Comparison of ENCODE assay signal across 13 cellular contexts in genomic region chr18:74806073-74806472, GRCh38.
DNase-seq lines count a peak whose midpoint lies in the region; ATAC-seq, FAIRE-seq and TF ChIP-seq lines count a peak whose summit lies in the region.
"Had no signal": no experiment of that assay in that cellular context is flagged by ENCODE, and none has a peak within 500 bp of the region (broad histone marks: within the 10 kb centered on the region; RNA-seq: fewer than 3 reads in every experiment).

No MANE protein-coding gene starts in this region.

- no peak for TF ChIP-seq CTCF in heart left ventricle (IDR thresholded peaks at IDR 0.05)
- TF ChIP-seq CTCF in left ventricle myocardium inferior (IDR thresholded peaks at IDR 0.05; ENCODE audit: borderline replicate concordance): no peak
- TF ChIP-seq CTCF in GM12878 (IDR thresholded peaks at IDR 0.05 in 2 of 3, conservative IDR thresholded peaks at IDR 0.05 in 1 of 3; ENCODE audit: control insufficient read depth in 2 of 3, extremely low read depth in 1 of 3, insufficient read depth in 1 of 3, low read depth in 3 of 3, low read length in 3 of 3): no peak
- no peak for TF ChIP-seq CTCF in CD8-positive, alpha-beta T cell (IDR thresholded peaks at IDR 0.05)

- peaks cover 19% of the 10 kb centered on the region for H3K36me3 Mint-ChIP-seq in T-cell
- peaks cover 24% of the 10 kb centered on the region for H3K36me3 Mint-ChIP-seq in CD8-positive, alpha-beta T cell
- H3K36me3 Mint-ChIP-seq: activated naive CD8-positive, alpha-beta T cell treated with anti-CD3 and anti-CD28 coated beads, Interleukin-2, amount 10 ng/mL, durations not matched to agents 7 days and 5 days had no signal

- DNase-seq in heart left ventricle: no peak
- no peak for DNase-seq in left ventricle myocardium inferior
- DNase-seq in GM12878 (ENCODE audit: low read depth, low spot score): no peak
- DNase-seq in left colon: peak; percentile 60 to 73
- DNase-seq in T-cell: no peak
- DNase-seq in CD8-positive, alpha-beta T cell: no peak
- DNase-seq in NCI-H1092 treated with DMSO at 0.1 percent for 48 hours (lab: John Stamatoyannopoulos, UW): no peak
- DNase-seq: activated naive CD8-positive, alpha-beta T cell treated with anti-CD3 and anti-CD28 coated beads, Interleukin-2, amount 10 ng/mL, durations not matched to agents 7 days and 5 days; gastrocnemius medialis; spleen; tibial artery had no signal

- H3K27ac ChIP-seq in heart left ventricle: no peak overlapping the region
- H3K27ac ChIP-seq in left ventricle myocardium inferior (replicated peaks): no peak overlapping the region
- H3K27ac ChIP-seq in GM12878 (ENCODE audit: control insufficient read depth, insufficient read depth): peak overlapping the region; percentile 82
- H3K27ac ChIP-seq in CD8-positive, alpha-beta T cell (ENCODE audit: low read depth, low read length): no peak overlapping the region
- H3K27ac ChIP-seq: neutrophil, tibial artery had no signal

- TF ChIP-seq RAD21 in GM12878 (IDR thresholded peaks at IDR 0.05; ENCODE audit: insufficient read depth, low read depth, low read length): no peak

- CTCF ChIA-PET in GM12878 (lab: Yijun Ruan, JAX): interaction anchor here (1.1 to 1.6 kb wide), 3 partner anchors 10 to 63 kb away, joined by 3 to 7 read pairs (median 3); no protein-coding TSS in a partner anchor
- CTCF ChIA-PET in T-cell (lab: Charles Lee): interaction anchor here in 1 of 2 donors (0.6 kb wide), 1 partner anchor 40 kb away, joined by 3 read pairs; no protein-coding TSS in a partner anchor
- CTCF ChIA-PET in CD8-positive, alpha-beta T cell (lab: Charles Lee): no interaction called here

- intact Hi-C loops in heart left ventricle (cut with DNase I): loop anchor here in 1 of 10 donors (10.0 kb wide), 1 partner anchor 111 kb away; no protein-coding TSS in a partner anchor
- intact Hi-C loops in left ventricle myocardium inferior (cut with micrococcal nuclease): no loop called here
- intact Hi-C loops in GM12878 (cut with micrococcal nuclease; ENCODE audit: unreplicated experiment): loop anchor here (5.0 kb wide), 2 partner anchors 66 to 129 kb away; no protein-coding TSS in a partner anchor
- intact Hi-C loops in left colon (cut with DNase I, micrococcal nuclease): no loop called here
- intact Hi-C loops in CD8-positive, alpha-beta T cell (cut with DNase I, micrococcal nuclease): loop anchor here in 1 of 2 experiments (1.0 kb wide), 1 partner anchor 29 kb away; no protein-coding TSS in a partner anchor

- H3K27ac Mint-ChIP-seq in T-cell: no peak overlapping the region
- H3K27ac Mint-ChIP-seq in CD8-positive, alpha-beta T cell: no peak overlapping the region
- H3K27ac Mint-ChIP-seq: activated naive CD8-positive, alpha-beta T cell treated with anti-CD3 and anti-CD28 coated beads, Interleukin-2, amount 10 ng/mL, durations not matched to agents 7 days and 5 days had no signal

- FAIRE-seq in GM12878 (lab: Jason Lieb, UNC): no peak

- H4K20me1 ChIP-seq in GM12878 (ENCODE audit: control insufficient read depth, insufficient read depth): no peaks in the 10 kb centered on the region

- no TSS peak for BruUV-seq in GM12878 (replicated peaks; lab: Mats Ljungman, UMichigan)

- in situ Hi-C loops in GM12878 (cut with MboI): no loop called here

- H3K9ac ChIP-seq in GM12878 (ENCODE audit: control insufficient read depth, insufficient read depth, low read length): peak overlapping the region; percentile 34; the same call in 1 of the 2 replicates

- no peaks in the 10 kb centered on the region for H3K27me3 ChIP-seq in heart left ventricle
- no peaks in the 10 kb centered on the region for H3K27me3 ChIP-seq in left ventricle myocardium inferior (ENCODE audit: low read depth)
- H3K27me3 ChIP-seq in GM12878 (replicated peaks in 1 of 2; ENCODE audit: control insufficient read depth in 2 of 2, insufficient read depth in 2 of 2, low read length in 1 of 2): no peaks in the 10 kb centered on the region
- H3K27me3 ChIP-seq in CD8-positive, alpha-beta T cell (ENCODE audit: insufficient read depth, low read length): no peaks in the 10 kb centered on the region
- H3K27me3 ChIP-seq: gastrocnemius medialis, neutrophil, spleen, tibial artery had no signal

- no peak overlapping the region for H3K4me3 Mint-ChIP-seq in T-cell
- H3K4me3 Mint-ChIP-seq in CD8-positive, alpha-beta T cell: no peak overlapping the region
- H3K4me3 Mint-ChIP-seq: activated naive CD8-positive, alpha-beta T cell treated with anti-CD3 and anti-CD28 coated beads, Interleukin-2, amount 10 ng/mL, durations not matched to agents 7 days and 5 days had no signal

- H3K79me2 ChIP-seq in GM12878 (ENCODE audit: control insufficient read depth, insufficient read depth, low read length): no peaks in the 10 kb centered on the region

- peaks cover 0 to 5% (median 0%) of the 10 kb centered on the region in 3 donors for H3K4me1 Mint-ChIP-seq in T-cell
- no peaks in the 10 kb centered on the region for H3K4me1 Mint-ChIP-seq in CD8-positive, alpha-beta T cell (ENCODE audit: low read depth)

- H3K9me3 ChIP-seq in heart left ventricle (no peaks in the 10 kb centered on the region), left ventricle myocardium inferior (replicated peaks) (no peaks in the 10 kb centered on the region), GM12878 (replicated peaks; ENCODE audit: control insufficient read depth, insufficient read depth, low read length) (no peaks in the 10 kb centered on the region)
- no peaks in the 10 kb centered on the region for H3K9me3 ChIP-seq in CD8-positive, alpha-beta T cell (ENCODE audit: low read length)
- H3K9me3 ChIP-seq: gastrocnemius medialis, neutrophil, spleen, tibial artery had no signal

- ATAC-seq in heart left ventricle (peak in 3 of 4 donors; percentile 38 to 47 (median 40)), GM12878 (no peak; the same call in 2 of the 3 replicates), left colon (peak; percentile 99), T-cell (replicated peaks in 1 of 4) (no peak), GM19324 (IDR thresholded peaks at IDR 0.05; ENCODE audit: low FRiP score, unreplicated experiment) (no peak)
- no peak for ATAC-seq in CD8-positive, alpha-beta T cell

- H2AFZ ChIP-seq in GM12878 (ENCODE audit: control insufficient read depth, low read depth, low read length): peak overlapping the region; percentile 67

- WGBS in heart left ventricle, 4 donors: 72 to 80% (median 78%) methylated on average over 6 of the region's 6 CpGs
- over 99% methylated on average over 6 of the region's 6 CpGs for WGBS in GM12878 (ENCODE audit: insufficient coverage, insufficient replicate concordance, low lambda C conversion rate, missing lambda C conversion rate)

- no peak for TF ChIP-seq EP300 in GM12878 (IDR thresholded peaks at IDR 0.05; ENCODE audit: borderline replicate concordance in 1 of 2, control insufficient read depth in 1 of 2, low read depth in 2 of 2, low read length in 2 of 2)

- no peaks in the 10 kb centered on the region for H3K27me3 Mint-ChIP-seq in T-cell
- H3K27me3 Mint-ChIP-seq in CD8-positive, alpha-beta T cell (ENCODE audit: low read depth): no peaks in the 10 kb centered on the region
- H3K27me3 Mint-ChIP-seq: activated naive CD8-positive, alpha-beta T cell treated with anti-CD3 and anti-CD28 coated beads, Interleukin-2, amount 10 ng/mL, durations not matched to agents 7 days and 5 days had no signal

- H3K36me3 ChIP-seq in heart left ventricle (no peaks in the 10 kb centered on the region), left ventricle myocardium inferior (no peaks in the 10 kb centered on the region), GM12878 (ENCODE audit: control insufficient read depth in 2 of 2, insufficient read depth in 2 of 2, low read length in 1 of 2) (no peaks in the 10 kb centered on the region)
- no peaks in the 10 kb centered on the region for H3K36me3 ChIP-seq in CD8-positive, alpha-beta T cell (ENCODE audit: insufficient read depth, low read length)
- H3K36me3 ChIP-seq: gastrocnemius medialis, neutrophil, spleen, tibial artery had no signal

- POLR2A ChIA-PET in GM12878 (lab: Charles Lee) (interaction anchor here (1.9 kb wide), 1 partner anchor 9 kb away, joined by 13 read pairs; no protein-coding TSS in a partner anchor), T-cell (lab: Charles Lee) (no interaction called here)
- POLR2A ChIA-PET in CD8-positive, alpha-beta T cell (lab: Charles Lee): no interaction called here

- TF ChIP-seq POLR2A in heart left ventricle (IDR thresholded peaks at IDR 0.05): no peak
- no peak for TF ChIP-seq POLR2A in GM12878 (IDR thresholded peaks at IDR 0.05; ENCODE audit: low read depth, low read length)

- H3K4me2 ChIP-seq in GM12878 (ENCODE audit: control insufficient read depth, insufficient read depth): peak overlapping the region; percentile 91

- SMC1A ChIA-PET in GM12878 (lab: Charles Lee; ENCODE audit: uncharacterized antibody, unreplicated experiment): interaction anchor here (1.1 to 2.0 kb wide), 6 partner anchors 10 to 65 kb away, joined by 3 to 26 read pairs (median 6); no protein-coding TSS in a partner anchor

- no peaks in the 10 kb centered on the region for H3K9me3 Mint-ChIP-seq in T-cell
- no peaks in the 10 kb centered on the region for H3K9me3 Mint-ChIP-seq in CD8-positive, alpha-beta T cell
- H3K9me3 Mint-ChIP-seq: activated naive CD8-positive, alpha-beta T cell treated with anti-CD3 and anti-CD28 coated beads, Interleukin-2, amount 10 ng/mL, durations not matched to agents 7 days and 5 days had no signal

- H3K4me3 ChIP-seq in heart left ventricle: no peak overlapping the region
- H3K4me3 ChIP-seq in left ventricle myocardium inferior: no peak overlapping the region
- H3K4me3 ChIP-seq in GM12878: peak overlapping the region; percentile 35; the same call in 1 of the 2 replicates
- H3K4me3 ChIP-seq in CD8-positive, alpha-beta T cell (ENCODE audit: low read depth, low read length): no peak overlapping the region
- H3K4me3 ChIP-seq: gastrocnemius medialis, spleen, tibial artery had no signal

- H3K4me1 ChIP-seq in heart left ventricle: peaks cover 0 to 5% (median 0%) of the 10 kb centered on the region in 12 donors
- peaks cover 27% of the 10 kb centered on the region for H3K4me1 ChIP-seq in left ventricle myocardium inferior
- peaks cover 19% of the 10 kb centered on the region for H3K4me1 ChIP-seq in GM12878 (ENCODE audit: control insufficient read depth, insufficient read depth, low read length)
- H3K4me1 ChIP-seq in CD8-positive, alpha-beta T cell (ENCODE audit: insufficient read depth, low read length): no peaks in the 10 kb centered on the region
- H3K4me1 ChIP-seq: gastrocnemius medialis had no signal

- RAD21 ChIA-PET in GM12878 (lab: Charles Lee; ENCODE audit: unreplicated experiment): interaction anchor here (0.8 to 2.0 kb wide), 8 partner anchors 9 to 189 kb away, joined by 3 to 19 read pairs (median 4); no protein-coding TSS in a partner anchor

TF ChIP-seq in GM12878, 131 proteins besides CTCF, POLR2A, EP300 and RAD21 (continues in another document):
- TF ChIP-seq JUNB (IDR thresholded peaks at IDR 0.05) (no peak), MXI1 (IDR thresholded peaks at IDR 0.05; ENCODE audit: low read depth, low read length) (no peak)

Comparison
In these comparisons a context has a peak if more than half of its experiments do, and no peak if none do; other contexts are left out.
1. ATAC-seq: peak in heart left ventricle (3 of 4) and left colon (single experiment); none in GM12878 (single experiment), T-cell (0 of 4), CD8-positive, alpha-beta T cell (single experiment) and GM19324 (single experiment).
2. DNase-seq: peak in left colon (2 of 2); none in heart left ventricle (0 of 5), left ventricle myocardium inferior (single experiment), GM12878 (single experiment), T-cell (0 of 34), CD8-positive, alpha-beta T cell (0 of 7) and NCI-H1092 treated with DMSO at 0.1 percent for 48 hours (single experiment).